Comparison of ENCODE assay signal across 26 cellular contexts in the genomic region with DNA sequence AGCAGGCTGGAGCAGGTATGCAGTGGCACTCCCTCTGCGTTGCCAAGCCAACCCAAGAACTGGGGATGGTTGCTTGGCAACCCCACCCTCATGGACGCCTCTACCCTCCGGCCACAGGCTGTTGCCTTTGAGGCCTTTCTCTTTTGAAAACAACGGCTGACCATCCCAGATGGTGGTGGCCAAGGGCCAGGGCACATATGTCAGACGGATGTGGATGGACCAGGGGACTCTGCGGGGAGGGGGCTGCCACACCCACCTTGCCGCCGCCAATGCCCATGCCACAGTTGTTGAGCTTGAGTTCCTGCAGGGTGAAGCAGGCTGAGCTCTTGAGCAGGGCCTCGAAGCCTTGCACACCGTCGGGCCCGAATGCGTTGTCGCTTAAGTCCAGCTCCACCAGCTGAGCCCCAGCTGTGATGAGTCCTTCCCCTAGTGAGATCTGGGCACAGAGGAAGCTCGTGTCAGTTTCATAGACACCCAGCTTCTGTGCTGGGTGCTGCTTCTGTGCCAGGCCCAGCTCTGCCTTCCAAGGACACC. TPM values are rescaled to one million over a fixed set of nuclear protein-coding genes. Genes with fewer than 3 reads are reported as not detected.
DNase-seq lines count a peak whose midpoint lies in the region; ATAC-seq and TF ChIP-seq lines count a peak whose summit lies in the region.
"Had no signal": no experiment of that assay in that cellular context is flagged by ENCODE, and none has a peak within 500 bp of the region (broad histone marks: within the 10 kb centered on the region; RNA-seq: fewer than 3 reads in every experiment).

No MANE protein-coding gene starts in this region.

- WGBS in trophoblast cell (ENCODE audit: extremely low coverage, insufficient coverage, insufficient read length): no CpG with 5 or more reads among the region's 15 CpGs

- ATAC-seq in GM18502 (IDR thresholded peaks at IDR 0.05; ENCODE audit: poor library complexity, unreplicated experiment) (no peak), HG03432 (IDR thresholded peaks at IDR 0.05; ENCODE audit: unreplicated experiment) (no peak)
- ATAC-seq: mucosa of descending colon, psoas muscle had no signal

- H3K14ac ChIP-seq in trophoblast cell (ENCODE audit: low read length): no peak overlapping the region

- H3K4me1 ChIP-seq in trophoblast cell (ENCODE audit: control insufficient read depth in 1 of 2, insufficient read depth in 2 of 2, low read length in 2 of 2) (no peaks in the 10 kb centered on the region), breast epithelium (no peaks in the 10 kb centered on the region)
- no peaks in the 10 kb centered on the region for H3K4me1 ChIP-seq in CD8-positive, alpha-beta memory T cell (ENCODE audit: insufficient read depth, low read length)
- H3K4me1 ChIP-seq: BLaER1 treated with 17β-estradiol and CSF1 and Interleukin-3, amounts not matched to agents 10 nM and 100 nM; foreskin keratinocyte; psoas muscle; testis; vagina had no signal

- H2BK5ac ChIP-seq in trophoblast cell (ENCODE audit: low read depth, low read length, poor library complexity): no peak overlapping the region

- no peaks in the 10 kb centered on the region for H3K27me3 Mint-ChIP-seq in Calu3 (ENCODE audit: unreplicated experiment)
- H3K27me3 Mint-ChIP-seq in glutamatergic neuron (ENCODE audit: unreplicated experiment): peaks cover 9% of the 10 kb centered on the region
- H3K27me3 Mint-ChIP-seq in CD8-positive, alpha-beta memory T cell: no peaks in the 10 kb centered on the region
- H3K27me3 Mint-ChIP-seq: activated B cell treated with CpG ODN at 0.5 μM for 24 hours; activated naive CD8-positive, alpha-beta T cell had no signal

- no TSS peak for BruUV-seq in Calu3 (replicated peaks; lab: Mats Ljungman, UMichigan)

- H3K4ac ChIP-seq in trophoblast cell (ENCODE audit: low read depth, low read length): no peak overlapping the region

- CTCF ChIA-PET in Calu3 (lab: Charles Lee): interaction anchor here (0.6 kb wide), 1 partner anchor 53 kb away, joined by 4 read pairs; no protein-coding TSS in a partner anchor
- CTCF ChIA-PET in CD8-positive, alpha-beta memory T cell (lab: Charles Lee): interaction anchor here (1.4 kb wide), 1 partner anchor 27 kb away, joined by 5 read pairs; no protein-coding TSS in a partner anchor

- peak overlapping the region; percentile 37 for H3K9ac ChIP-seq in trophoblast cell (ENCODE audit: low read length)
- H3K9ac ChIP-seq: KMS-11 had no signal

- peaks cover 92% of the 10 kb centered on the region for H3K36me3 Mint-ChIP-seq in Calu3 (ENCODE audit: insufficient read depth, unreplicated experiment)
- no peaks in the 10 kb centered on the region for H3K36me3 Mint-ChIP-seq in glutamatergic neuron (ENCODE audit: unreplicated experiment)
- peaks cover 0 to 92% (median 6%) of the 10 kb centered on the region in 3 donors for H3K36me3 Mint-ChIP-seq in CD8-positive, alpha-beta memory T cell

- peaks cover 85 to 87% of the 10 kb centered on the region in 2 experiments for H3K36me3 ChIP-seq in trophoblast cell (ENCODE audit: control insufficient read depth in 1 of 2, insufficient read depth in 2 of 2, low read length in 2 of 2)
- H3K36me3 ChIP-seq in CD8-positive, alpha-beta memory T cell (ENCODE audit: insufficient read depth, low read length): peaks cover 69% of the 10 kb centered on the region
- peaks cover 5% of the 10 kb centered on the region for H3K36me3 ChIP-seq in breast epithelium

- H3K27me3 ChIP-seq in trophoblast cell (ENCODE audit: insufficient read depth, low read length) (no peaks in the 10 kb centered on the region), breast epithelium (no peaks in the 10 kb centered on the region)
- no peaks in the 10 kb centered on the region for H3K27me3 ChIP-seq in CD8-positive, alpha-beta memory T cell (ENCODE audit: insufficient read depth, low read length, poor library complexity, severe bottlenecking)
- H3K27me3 ChIP-seq: BLaER1 treated with 17β-estradiol and CSF1 and Interleukin-3, amounts not matched to agents 10 nM and 100 nM; foreskin keratinocyte; testis; vagina had no signal

- H3K23ac ChIP-seq in trophoblast cell (ENCODE audit: low read length): no peak overlapping the region

- H3K4me3 Mint-ChIP-seq in Calu3 (ENCODE audit: low read depth, unreplicated experiment) (no peak overlapping the region), glutamatergic neuron (ENCODE audit: unreplicated experiment) (no peak overlapping the region)
- no peak overlapping the region for H3K4me3 Mint-ChIP-seq in CD8-positive, alpha-beta memory T cell
- H3K4me3 Mint-ChIP-seq: activated B cell treated with CpG ODN at 0.5 μM for 24 hours; activated naive CD8-positive, alpha-beta T cell had no signal

- H4K8ac ChIP-seq in trophoblast cell (ENCODE audit: low read depth, low read length): no peak overlapping the region

- no peak overlapping the region for H3K4me2 ChIP-seq in trophoblast cell (ENCODE audit: low read length)
- H3K4me2 ChIP-seq: BLaER1 treated with 17β-estradiol and CSF1 and Interleukin-3, amounts not matched to agents 10 nM and 100 nM; KMS-11 had no signal

- H2AK5ac ChIP-seq in trophoblast cell (ENCODE audit: low read length): no peak overlapping the region

- no peak overlapping the region for H2BK120ac ChIP-seq in trophoblast cell (ENCODE audit: insufficient read depth, low read length, poor library complexity)

- DNase-seq in Calu3 (no peak), anterior cingulate cortex (lab: John Stamatoyannopoulos, UW) (peak in 53 of 58 donors; percentile 16 to 94 (median 77)), glutamatergic neuron (no peak), trophoblast cell (peak; percentile 59 to 87), breast epithelium (ENCODE audit: low spot score in 2 of 2) (no peak)
- DNase-seq in CD8-positive, alpha-beta memory T cell: no peak
- DNase-seq: activated B cell treated with CpG ODN at 0.5 μM for 24 hours; effector memory CD4-positive, alpha-beta T cell; erythroblast; foreskin keratinocyte; islet precursor cell; mucosa of descending colon; NCI-H1436 treated with DMSO at 0.1 percent for 48 hours; NCI-H2107; NCI-H446 treated with DMSO at 0.1 percent for 48 hours; psoas muscle; Right ventricle myocardium superior; T1000; testis had no signal

- no peak for TF ChIP-seq POLR2A in breast epithelium (IDR thresholded peaks at IDR 0.05)

- no peak overlapping the region for H4K91ac ChIP-seq in trophoblast cell (ENCODE audit: low read depth, low read length)

- H2AFZ ChIP-seq in trophoblast cell (ENCODE audit: insufficient read depth, low read length, poor library complexity): no peak overlapping the region

- H3K27ac Mint-ChIP-seq in Calu3 (ENCODE audit: unreplicated experiment): peak overlapping the region; percentile 1
- peak overlapping the region; percentile 64 for H3K27ac Mint-ChIP-seq in glutamatergic neuron (ENCODE audit: unreplicated experiment)
- peak overlapping the region in 1 of 8 donors; percentile 70 for H3K27ac Mint-ChIP-seq in CD8-positive, alpha-beta memory T cell
- H3K27ac Mint-ChIP-seq: activated B cell treated with CpG ODN at 0.5 μM for 24 hours; activated naive CD8-positive, alpha-beta T cell had no signal

- H3K18ac ChIP-seq in trophoblast cell (ENCODE audit: low read length): peak overlapping the region; percentile 57

- no peaks in the 10 kb centered on the region for H3K4me1 Mint-ChIP-seq in Calu3 (ENCODE audit: low read depth, unreplicated experiment)
- H3K4me1 Mint-ChIP-seq in glutamatergic neuron (ENCODE audit: low read depth, unreplicated experiment): peaks cover 6% of the 10 kb centered on the region
- H3K4me1 Mint-ChIP-seq in CD8-positive, alpha-beta memory T cell: peaks cover 0 to 4% (median 0%) of the 10 kb centered on the region in 3 donors
- H3K4me1 Mint-ChIP-seq: activated B cell treated with CpG ODN at 0.5 μM for 24 hours had no signal

- H3K79me1 ChIP-seq in trophoblast cell (ENCODE audit: low read length): peaks cover 2% of the 10 kb centered on the region

- H3K9me3 ChIP-seq in trophoblast cell (ENCODE audit: insufficient read depth, low read depth, low read length) (peaks cover 3% of the 10 kb centered on the region), breast epithelium (no peaks in the 10 kb centered on the region)
- no peaks in the 10 kb centered on the region for H3K9me3 ChIP-seq in CD8-positive, alpha-beta memory T cell (ENCODE audit: low read length)
- H3K9me3 ChIP-seq: BLaER1 treated with 17β-estradiol and CSF1 and Interleukin-3, amounts not matched to agents 10 nM and 100 nM; mucosa of descending colon; psoas muscle; testis; vagina had no signal

- POLR2A ChIA-PET in CD8-positive, alpha-beta memory T cell (lab: Charles Lee): no interaction called here

- no peak overlapping the region for H4K12ac ChIP-seq in trophoblast cell (ENCODE audit: low read depth, low read length)

- no peak for TF ChIP-seq CTCF in Calu3 (IDR thresholded peaks at IDR 0.05; ENCODE audit: unreplicated experiment)
- no peak for TF ChIP-seq CTCF in glutamatergic neuron (IDR thresholded peaks at IDR 0.05; ENCODE audit: partially characterized antibody, unreplicated experiment)
- no peak for TF ChIP-seq CTCF in breast epithelium (IDR thresholded peaks at IDR 0.05)

- no peaks in the 10 kb centered on the region for H3K9me3 Mint-ChIP-seq in Calu3 (ENCODE audit: low read depth, unreplicated experiment)
- peaks cover 1% of the 10 kb centered on the region for H3K9me3 Mint-ChIP-seq in glutamatergic neuron (ENCODE audit: unreplicated experiment)
- no peaks in the 10 kb centered on the region for H3K9me3 Mint-ChIP-seq in CD8-positive, alpha-beta memory T cell
- H3K9me3 Mint-ChIP-seq: activated B cell treated with CpG ODN at 0.5 μM for 24 hours had no signal

- no peaks in the 10 kb centered on the region for H3K79me2 ChIP-seq in trophoblast cell (ENCODE audit: control insufficient read depth, insufficient read depth, low read length, poor library complexity)

- H2BK12ac ChIP-seq in trophoblast cell (ENCODE audit: low read length): no peak overlapping the region

- no peak overlapping the region for H3K4me3 ChIP-seq in trophoblast cell (ENCODE audit: low read depth, low read length)
- H3K4me3 ChIP-seq in CD8-positive, alpha-beta memory T cell (ENCODE audit: low read length): no peak overlapping the region
- no peak overlapping the region for H3K4me3 ChIP-seq in breast epithelium
- H3K4me3 ChIP-seq: BLaER1 treated with 17β-estradiol and CSF1 and Interleukin-3, amounts not matched to agents 10 nM and 100 nM; mucosa of descending colon; psoas muscle; testis; vagina had no signal

- no peak overlapping the region for H3K27ac ChIP-seq in trophoblast cell (ENCODE audit: low read depth, low read length)
- no peak overlapping the region for H3K27ac ChIP-seq in CD8-positive, alpha-beta memory T cell (ENCODE audit: low read depth, low read length)
- no peak overlapping the region for H3K27ac ChIP-seq in breast epithelium
- H3K27ac ChIP-seq: BLaER1 treated with 17β-estradiol and CSF1 and Interleukin-3, amounts not matched to agents 10 nM and 100 nM; foreskin keratinocyte; KMS-11; psoas muscle; testis; vagina had no signal

- intact Hi-C loops in Calu3 (cut with micrococcal nuclease; ENCODE audit: unreplicated experiment) (no loop called here), breast epithelium (cut with DNase I; ENCODE audit: low total_unique reads) (no loop called here)

RNA-seq across cellular contexts. Expression of gene RANGAP1, which starts 21.5 kb away (rescaled TPM):
- 189 and 194 TPM in 2 replicates for total RNA-seq in Calu3 (2022)
- total RNA-seq in glutamatergic neuron (ENCODE audit: unreplicated experiment): 80.8 TPM
- 75.2 TPM in 2 replicates for polyA plus RNA-seq in trophoblast cell (2013)
- total RNA-seq in CD8-positive, alpha-beta memory T cell: 100 to 1,000 TPM; 170 to 182 TPM
- polyA plus RNA-seq in CD8-positive, alpha-beta memory T cell: 26.9 TPM
- 10 to 100 TPM; 29.8 to 54.1 (median 51.2) TPM for total RNA-seq in breast epithelium

RNA-seq across cellular contexts. Expression of gene CHADL, which starts 23.7 kb away (rescaled TPM):
- total RNA-seq in Calu3 (2022): 0.73 and 1.5 TPM in 2 replicates
- 0.27 TPM for total RNA-seq in glutamatergic neuron (ENCODE audit: unreplicated experiment)
- polyA plus RNA-seq in trophoblast cell (2013): 0.19 and 0.27 TPM in 2 replicates
- total RNA-seq in CD8-positive, alpha-beta memory T cell: under 1 TPM; 0.16 to 0.20 TPM
- 0.70 TPM for polyA plus RNA-seq in CD8-positive, alpha-beta memory T cell
- 1 to 10 TPM; 1.3 to 3.7 (median 1.4) TPM for total RNA-seq in breast epithelium
- total RNA-seq: activated B cell treated with CpG ODN at 0.5 μM for 24 hours, HT-29 had no signal

RNA-seq across cellular contexts. Expression of gene ZC3H7B, which starts 36.9 kb away (rescaled TPM):
- total RNA-seq in Calu3 (2022) (53.3 and 53.5 TPM in 2 replicates), glutamatergic neuron (ENCODE audit: unreplicated experiment) (51.6 TPM), breast epithelium (10 to 100 TPM; 24.0 to 33.1 (median 32.2) TPM)
- 31.6 and 32.5 TPM in 2 replicates for polyA plus RNA-seq in trophoblast cell (2013)
- 10 to 100 TPM; 58.9 to 59.9 TPM for total RNA-seq in CD8-positive, alpha-beta memory T cell
- polyA plus RNA-seq in CD8-positive, alpha-beta memory T cell: 1.5 TPM

RNA-seq across cellular contexts. Expression of gene L3MBTL2, which starts 59.4 kb away (rescaled TPM):
- total RNA-seq in Calu3 (2022) (27.0 and 28.2 TPM in 2 replicates), glutamatergic neuron (ENCODE audit: unreplicated experiment) (20.9 TPM), breast epithelium (10 to 100 TPM; 13.1 to 22.5 (median 17.0) TPM)
- 9.8 and 10.5 TPM in 2 replicates for polyA plus RNA-seq in trophoblast cell (2013)
- total RNA-seq in CD8-positive, alpha-beta memory T cell: 10 to 100 TPM; 54.4 to 55.9 TPM
- 34.2 TPM for polyA plus RNA-seq in CD8-positive, alpha-beta memory T cell

Comparison
In these comparisons a context has a peak if more than half of its experiments do, and no peak if none do; other contexts are left out.
1. DNase-seq: peak in anterior cingulate cortex (53 of 58) and trophoblast cell (2 of 2); none in Calu3 (single experiment), glutamatergic neuron (single experiment), CD8-positive, alpha-beta memory T cell (0 of 5) and breast epithelium (0 of 2).